Comparison of ENCODE assay signal across 17 cellular contexts in the genomic region with DNA sequence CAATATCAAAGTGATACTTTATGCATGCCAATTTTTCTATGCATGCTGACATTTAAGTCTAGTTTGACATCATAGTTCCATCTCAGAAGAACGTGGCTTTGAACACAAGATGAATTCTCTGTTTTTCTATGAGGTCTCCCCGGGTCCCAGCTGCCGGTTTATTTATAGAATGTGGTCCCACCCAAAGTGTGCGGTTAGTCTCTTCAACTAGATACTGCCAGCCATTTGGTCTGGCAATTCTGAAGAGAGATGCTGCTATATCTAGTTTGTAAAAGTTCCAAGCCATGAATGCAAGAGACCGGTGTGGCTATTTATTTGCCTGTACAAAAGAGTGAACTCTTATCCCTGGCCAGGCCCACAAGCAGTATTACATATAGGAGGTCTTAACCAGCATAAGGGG. TPM values are rescaled to one million over a fixed set of nuclear protein-coding genes. Genes with fewer than 3 reads are reported as not detected.
"Had no signal": no experiment of that assay in that cellular context is flagged by ENCODE, and none has a peak within 500 bp of the region (broad histone marks: within the 10 kb centered on the region; RNA-seq: fewer than 3 reads in every experiment).

No MANE protein-coding gene starts in this region.

- DNase-seq: activated CD4-positive, alpha-beta memory T cell treated with anti-CD3 and anti-CD28 coated beads for 36 hours; activated CD4-positive, alpha-beta T cell treated with anti-CD3 and anti-CD28 coated beads for 36 hours; activated effector memory CD4-positive, alpha-beta T cell treated with anti-CD3 and anti-CD28 coated beads, Interleukin-2, amount 50 U/mL, for 16 hours; activated T-cell treated with anti-CD3 and anti-CD28 coated beads, Interleukin-2, amount 50 U/mL, for 4 hours; amniotic stem cell; caudate nucleus; hippocampal formation; natural killer cell; small intestine; T-helper 1 cell; T1000 had no signal

- H3K27ac ChIP-seq: VCaP had no signal

- ATAC-seq: activated CD4-positive, alpha-beta T cell treated with anti-CD3 and anti-CD28 coated beads for 36 hours; activated T-cell treated with anti-CD3 and anti-CD28 coated beads, Interleukin-2, amount 50 U/mL, for 4 hours; left lobe of liver; natural killer cell had no signal

- H3K4me1 Mint-ChIP-seq: activated naive CD4-positive, alpha-beta T cell treated with anti-CD3 and anti-CD28 coated beads, Interleukin-2, amount 50 U/mL, for 24 hours had no signal

- H3K27ac Mint-ChIP-seq: activated CD4-positive, alpha-beta memory T cell treated with anti-CD3 and anti-CD28 coated beads for 36 hours; activated CD4-positive, alpha-beta T cell treated with anti-CD3 and anti-CD28 coated beads for 36 hours; activated naive CD4-positive, alpha-beta T cell treated with anti-CD3 and anti-CD28 coated beads, Interleukin-2, amount 50 U/mL, for 24 hours; natural killer cell had no signal

- H3K9me3 Mint-ChIP-seq: activated naive CD4-positive, alpha-beta T cell treated with anti-CD3 and anti-CD28 coated beads, Interleukin-2, amount 50 U/mL, for 24 hours; natural killer cell had no signal

- H3K4me3 Mint-ChIP-seq: activated CD4-positive, alpha-beta memory T cell treated with anti-CD3 and anti-CD28 coated beads for 36 hours; activated CD4-positive, alpha-beta T cell treated with anti-CD3 and anti-CD28 coated beads for 36 hours; activated naive CD4-positive, alpha-beta T cell treated with anti-CD3 and anti-CD28 coated beads, Interleukin-2, amount 50 U/mL, for 24 hours; activated T-cell treated with anti-CD3 and anti-CD28 coated beads, Interleukin-2, amount 50 U/mL, for 4 hours; natural killer cell had no signal

- H3K36me3 Mint-ChIP-seq: activated CD4-positive, alpha-beta memory T cell treated with anti-CD3 and anti-CD28 coated beads for 36 hours; activated naive CD4-positive, alpha-beta T cell treated with anti-CD3 and anti-CD28 coated beads, Interleukin-2, amount 50 U/mL, for 24 hours; natural killer cell had no signal

RNA-seq across cellular contexts. Expression of gene OR5A2, which starts 9.2 kb away (rescaled TPM):
- total RNA-seq: activated CD4-positive, alpha-beta memory T cell treated with anti-CD3 and anti-CD28 coated beads for 36 hours; activated CD4-positive, alpha-beta T cell treated with anti-CD3 and anti-CD28 coated beads for 36 hours; activated T-cell treated with anti-CD3 and anti-CD28 coated beads, Interleukin-2, amount 50 U/mL, for 4 hours; left lobe of liver; lung microvascular endothelial cell; natural killer cell; posterior vena cava; ureter had no signal

RNA-seq across cellular contexts. Expression of gene OR5A1, which starts 19.2 kb away (rescaled TPM):
- total RNA-seq: activated CD4-positive, alpha-beta memory T cell treated with anti-CD3 and anti-CD28 coated beads for 36 hours; activated CD4-positive, alpha-beta T cell treated with anti-CD3 and anti-CD28 coated beads for 36 hours; activated T-cell treated with anti-CD3 and anti-CD28 coated beads, Interleukin-2, amount 50 U/mL, for 4 hours; left lobe of liver; lung microvascular endothelial cell; natural killer cell; posterior vena cava; ureter had no signal

RNA-seq across cellular contexts. Expression of gene OR4D6, which starts 39.7 kb away (rescaled TPM):
- total RNA-seq: activated CD4-positive, alpha-beta memory T cell treated with anti-CD3 and anti-CD28 coated beads for 36 hours; activated CD4-positive, alpha-beta T cell treated with anti-CD3 and anti-CD28 coated beads for 36 hours; activated T-cell treated with anti-CD3 and anti-CD28 coated beads, Interleukin-2, amount 50 U/mL, for 4 hours; left lobe of liver; lung microvascular endothelial cell; natural killer cell; posterior vena cava; ureter had no signal

RNA-seq across cellular contexts. Expression of gene OR4D10, which starts 56.1 kb away (rescaled TPM):
- total RNA-seq: activated CD4-positive, alpha-beta memory T cell treated with anti-CD3 and anti-CD28 coated beads for 36 hours; activated CD4-positive, alpha-beta T cell treated with anti-CD3 and anti-CD28 coated beads for 36 hours; activated T-cell treated with anti-CD3 and anti-CD28 coated beads, Interleukin-2, amount 50 U/mL, for 4 hours; left lobe of liver; lung microvascular endothelial cell; natural killer cell; posterior vena cava; ureter had no signal

RNA-seq across cellular contexts. Expression of gene OR5AN1, which starts 58.3 kb away (rescaled TPM):
- total RNA-seq: activated CD4-positive, alpha-beta memory T cell treated with anti-CD3 and anti-CD28 coated beads for 36 hours; activated CD4-positive, alpha-beta T cell treated with anti-CD3 and anti-CD28 coated beads for 36 hours; activated T-cell treated with anti-CD3 and anti-CD28 coated beads, Interleukin-2, amount 50 U/mL, for 4 hours; left lobe of liver; lung microvascular endothelial cell; natural killer cell; posterior vena cava; ureter had no signal
